In genomic region chr5:162248107-162248713, GRCh38 we compare ENCODE assay signal across 9 cellular contexts.
DNase-seq lines count a peak whose midpoint lies in the region; ATAC-seq and TF ChIP-seq lines count a peak whose summit lies in the region.
"Had no signal": no experiment of that assay in that cellular context is flagged by ENCODE, and none has a peak within 500 bp of the region (broad histone marks: within the 10 kb centered on the region; RNA-seq: fewer than 3 reads in every experiment).

No MANE protein-coding gene starts in this region.

- no peaks in the 10 kb centered on the region for H3K9me3 Mint-ChIP-seq in neural progenitor cell

- no peaks in the 10 kb centered on the region for H4K20me1 ChIP-seq in SU-DHL-6 (ENCODE audit: low read depth, low read length)
- H4K20me1 ChIP-seq in neural progenitor cell (ENCODE audit: low read depth) = no peaks in the 10 kb centered on the region

- no peaks in the 10 kb centered on the region for H3K9me3 ChIP-seq in SU-DHL-6 (ENCODE audit: insufficient read depth, low read length)
- no peaks in the 10 kb centered on the region for H3K9me3 ChIP-seq in neural progenitor cell (ENCODE audit: low read depth)
- H3K9me3 ChIP-seq in vagina = no peaks in the 10 kb centered on the region

- H3K36me3 Mint-ChIP-seq in neural progenitor cell = no peaks in the 10 kb centered on the region
- H3K36me3 Mint-ChIP-seq: naive thymus-derived CD8-positive, alpha-beta T cell had no signal

- TF ChIP-seq POLR2A in vagina (IDR thresholded peaks at IDR 0.05) = no peak

- H3K4me2 ChIP-seq in SU-DHL-6 (ENCODE audit: low read depth, low read length, poor library complexity, severe bottlenecking) (no peak overlapping the region), neural progenitor cell (no peak overlapping the region)

- H3K27me3 ChIP-seq in SU-DHL-6 (ENCODE audit: low read length) (no peaks in the 10 kb centered on the region), neural progenitor cell (no peaks in the 10 kb centered on the region), vagina (no peaks in the 10 kb centered on the region)

- H3K4me3 ChIP-seq in SU-DHL-6 (ENCODE audit: insufficient read depth, low read length, poor library complexity, severe bottlenecking) = no peak overlapping the region
- H3K4me3 ChIP-seq in neural progenitor cell = no peak overlapping the region
- no peak overlapping the region for H3K4me3 ChIP-seq in vagina

- H3K4me1 ChIP-seq in neural progenitor cell = no peaks in the 10 kb centered on the region
- H3K4me1 ChIP-seq in vagina = no peaks in the 10 kb centered on the region

- H3K27me3 Mint-ChIP-seq in neural progenitor cell (ENCODE audit: insufficient read depth, low read depth) = no peaks in the 10 kb centered on the region
- H3K27me3 Mint-ChIP-seq: naive thymus-derived CD8-positive, alpha-beta T cell had no signal

- H3K36me3 ChIP-seq in SU-DHL-6 (ENCODE audit: low read length) = no peaks in the 10 kb centered on the region
- H3K36me3 ChIP-seq in neural progenitor cell = no peaks in the 10 kb centered on the region
- H3K36me3 ChIP-seq in vagina = no peaks in the 10 kb centered on the region

- H3F3A ChIP-seq in SU-DHL-6 (ENCODE audit: insufficient read depth) (no peaks in the 10 kb centered on the region), neural progenitor cell (ENCODE audit: low read depth) (no peaks in the 10 kb centered on the region)

- no peaks in the 10 kb centered on the region; the same call in 1 of the 2 replicates for H3K9me2 ChIP-seq in SU-DHL-6 (replicated peaks; ENCODE audit: insufficient read depth, low read length)

- no peak overlapping the region for H3K4me3 Mint-ChIP-seq in neural progenitor cell
- H3K4me3 Mint-ChIP-seq: naive thymus-derived CD8-positive, alpha-beta T cell had no signal

- H3K4me1 Mint-ChIP-seq in neural progenitor cell = no peaks in the 10 kb centered on the region
- H3K4me1 Mint-ChIP-seq: naive thymus-derived CD8-positive, alpha-beta T cell had no signal

- TF ChIP-seq CTCF in SU-DHL-6 (IDR thresholded peaks at IDR 0.05; ENCODE audit: insufficient read depth, low read length, poor library complexity, severe bottlenecking) = peak; percentile 21
- peak; percentile 58 for TF ChIP-seq CTCF in neural progenitor cell (IDR thresholded peaks at IDR 0.05)
- TF ChIP-seq CTCF in vagina (IDR thresholded peaks at IDR 0.05) = no peak

- no peak overlapping the region for H3K27ac Mint-ChIP-seq in neural progenitor cell
- H3K27ac Mint-ChIP-seq: naive thymus-derived CD8-positive, alpha-beta T cell had no signal

- intact Hi-C loops in vagina (cut with DNase I) = no loop called here

- H3K79me2 ChIP-seq in SU-DHL-6 (ENCODE audit: insufficient read depth, low read length) (no peaks in the 10 kb centered on the region), neural progenitor cell (ENCODE audit: low read depth) (no peaks in the 10 kb centered on the region)

- H2AFZ ChIP-seq in SU-DHL-6 (ENCODE audit: low read depth, low read length, severe bottlenecking) (no peak overlapping the region), neural progenitor cell (replicated peaks) (peak overlapping the region; percentile 48)

- H3K27ac ChIP-seq in SU-DHL-6 (ENCODE audit: low read depth, low read length) (no peak overlapping the region), neural progenitor cell (no peak overlapping the region), vagina (no peak overlapping the region)

- DNase-seq in neural progenitor cell (ENCODE audit: low spot score) = peak; percentile 48
- DNase-seq in vagina (ENCODE audit: extremely low spot score in 2 of 2) = no peak
- DNase-seq in NCI-H526 treated with DMSO at 0.1 percent for 48 hours (lab: John Stamatoyannopoulos, UW) = no peak
- no peak for DNase-seq in stimulated activated CD4-positive, alpha-beta T cell treated with anti-CD3 and anti-CD28 coated beads, Interleukin-2, amount 100 ng/mL, for 48 hours
- DNase-seq: foreskin melanocyte; naive thymus-derived CD8-positive, alpha-beta T cell had no signal

- H3K9ac ChIP-seq in SU-DHL-6 (ENCODE audit: low read length) = no peak overlapping the region
- no peak overlapping the region for H3K9ac ChIP-seq in neural progenitor cell

- peak; percentile 65 for ATAC-seq in GM18502 (IDR thresholded peaks at IDR 0.05; ENCODE audit: poor library complexity, unreplicated experiment)
- peak; percentile 51 for ATAC-seq in HG03103 (IDR thresholded peaks at IDR 0.05; ENCODE audit: low read depth, unreplicated experiment)
- ATAC-seq: naive thymus-derived CD8-positive, alpha-beta T cell had no signal

Comparison
In these comparisons a context has a peak if more than half of its experiments do, and no peak if none do; other contexts are left out.
1. CTCF ChIP-seq: peak in SU-DHL-6 (single experiment) and neural progenitor cell (single experiment); none in vagina (0 of 3).